15 cellular contexts compared by ENCODE assay signal in the genomic region with DNA sequence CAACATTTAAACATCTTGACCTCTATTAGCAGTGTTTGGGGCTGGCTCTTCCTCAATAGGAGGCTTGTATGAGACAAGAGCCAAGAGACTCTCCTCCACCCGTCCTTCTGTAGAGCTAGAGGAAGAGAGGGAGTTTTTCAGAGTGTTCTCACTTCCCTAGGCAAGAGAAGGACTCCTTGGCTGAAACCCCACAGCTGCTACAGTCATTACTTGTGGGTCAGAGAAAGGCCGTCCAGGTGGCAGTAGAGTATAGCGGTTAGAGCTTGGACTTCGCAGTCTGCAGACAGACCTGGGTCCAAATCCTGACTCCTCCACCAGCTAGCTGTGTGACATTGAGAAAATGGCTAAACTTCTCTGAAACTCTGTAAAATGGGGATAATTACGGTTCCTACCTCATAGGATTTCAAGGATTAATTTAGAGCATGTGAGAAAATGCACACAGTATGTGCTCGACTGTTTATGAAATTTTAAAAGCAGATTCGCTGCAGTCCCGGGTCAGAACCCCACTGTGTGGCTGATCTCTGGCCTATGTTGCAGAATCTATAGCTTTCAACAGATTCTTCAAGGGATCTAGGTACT.
DNase-seq lines count a peak whose midpoint lies in the region; ATAC-seq, FAIRE-seq and TF ChIP-seq lines count a peak whose summit lies in the region.
"Had no signal": no experiment of that assay in that cellular context is flagged by ENCODE, and none has a peak within 500 bp of the region (broad histone marks: within the 10 kb centered on the region; RNA-seq: fewer than 3 reads in every experiment).

No MANE protein-coding gene starts in this region.

- peak; percentile 21 for ATAC-seq in Right ventricle myocardium inferior
- ATAC-seq in right cardiac atrium = no peak
- ATAC-seq in HG02759 (IDR thresholded peaks at IDR 0.05; ENCODE audit: unreplicated experiment) = peak; percentile 60
- ATAC-seq in GM18517 (IDR thresholded peaks at IDR 0.05; ENCODE audit: unreplicated experiment) = no peak

- TF ChIP-seq CTCF in D721Med (IDR thresholded peaks at IDR 0.05; ENCODE audit: insufficient read depth, missing control alignments) = no peak

- H3K27me3 ChIP-seq in right cardiac atrium (ENCODE audit: control insufficient read depth, insufficient read depth) = no peaks in the 10 kb centered on the region

- intact Hi-C loops in Right ventricle myocardium inferior (cut with DNase I) (loop anchor here (1.0 to 5.0 kb wide), 3 partner anchors 61 to 194 kb away; a partner anchor contains a TSS), right cardiac atrium (cut with DNase I) (no loop called here)

- H3K4me3 ChIP-seq in right cardiac atrium (ENCODE audit: low read length) = no peak overlapping the region
- H3K4me3 ChIP-seq: A549 had no signal

- no peak for DNase-seq in Right ventricle myocardium inferior (ENCODE audit: missing footprints)
- no peak for DNase-seq in right cardiac atrium
- DNase-seq in frontal cortex (ENCODE audit: low spot score in 2 of 2) = no peak
- DNase-seq in D721Med (ENCODE audit: insufficient read length, low spot score) = no peak
- DNase-seq: activated CD4-positive, alpha-beta memory T cell treated with anti-CD3 and anti-CD28 coated beads for 36 hours; CD8-positive, alpha-beta memory T cell; GDM1; mesenchymal stem cell; NCI-H2081 treated with DMSO at 0.1 percent for 48 hours had no signal

- WGBS in right cardiac atrium = 64% methylated on average over 8 of the region's 8 CpGs

- H3K27ac ChIP-seq in right cardiac atrium (ENCODE audit: low read length) (no peak overlapping the region), cingulate gyrus (ENCODE audit: low read depth, low read length) (peak overlapping the region; percentile 23), temporal lobe (ENCODE audit: low read depth, low read length) (peak overlapping the region; percentile 28)
- H3K27ac ChIP-seq: A549, neutrophil had no signal

- H3K4me1 ChIP-seq in right cardiac atrium (ENCODE audit: control insufficient read depth, insufficient read depth, low read length) = no peaks in the 10 kb centered on the region
- H3K4me1 ChIP-seq: A549 had no signal

- H3K9me3 ChIP-seq in right cardiac atrium (ENCODE audit: control insufficient read depth, low read length) = no peaks in the 10 kb centered on the region
- H3K9me3 ChIP-seq: A549, neutrophil had no signal

- FAIRE-seq in frontal cortex (lab: Jason Lieb, UNC) = no peak
- FAIRE-seq in D721Med (lab: Jason Lieb, UNC) = no peak
- FAIRE-seq: A549 had no signal

Comparison
In these comparisons a context has a peak if more than half of its experiments do, and no peak if none do; other contexts are left out.
1. ATAC-seq: peak in Right ventricle myocardium inferior (single experiment) and HG02759 (single experiment); none in right cardiac atrium (0 of 2) and GM18517 (single experiment).